In the genomic region with DNA sequence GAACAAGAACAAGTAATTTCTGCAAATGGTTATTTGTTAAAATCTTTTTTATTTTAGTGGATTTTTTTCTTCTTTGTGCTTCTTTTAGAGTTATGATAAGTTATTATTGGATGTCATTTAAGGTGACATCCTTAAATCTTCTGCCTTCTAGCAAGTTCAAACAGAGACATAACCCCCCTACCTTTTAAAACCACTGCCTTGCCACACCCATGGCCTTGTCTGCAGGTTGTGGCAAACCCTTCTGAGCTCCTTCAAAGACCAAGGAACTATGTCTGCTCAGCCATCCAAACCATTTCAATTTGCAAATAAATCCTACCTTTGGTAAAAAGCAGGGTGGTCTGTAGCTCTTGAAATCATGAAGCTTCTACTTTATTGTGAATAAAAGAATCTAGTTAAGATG, we compare ENCODE assay signal across 21 cellular contexts.
"Had no signal": no experiment of that assay in that cellular context is flagged by ENCODE, and none has a peak within 500 bp of the region (broad histone marks: within the 10 kb centered on the region; RNA-seq: fewer than 3 reads in every experiment).

No MANE protein-coding gene starts in this region.

- H3K9me3 Mint-ChIP-seq: natural killer cell treated with Interleukin-12 subunit alpha and Interleukin-12 subunit beta and Interleukin-15 and Interleukin-18, amount 100 ng/mL, for 72 hours had no signal

- H3K4me1 ChIP-seq: gastrocnemius medialis, psoas muscle, right lobe of liver, suprapubic skin, upper lobe of left lung, uterus had no signal

- H3K27ac Mint-ChIP-seq: natural killer cell treated with Interleukin-12 subunit alpha and Interleukin-12 subunit beta and Interleukin-15 and Interleukin-18, amount 100 ng/mL, for 72 hours had no signal

- H3K27ac ChIP-seq: gastrocnemius medialis, psoas muscle, right lobe of liver, skin epidermis, suprapubic skin, upper lobe of left lung, uterus had no signal

- H3K9me3 ChIP-seq: gastrocnemius medialis, heart right ventricle, mucosa of descending colon, psoas muscle, right lobe of liver, suprapubic skin, tibial artery, upper lobe of left lung, uterus had no signal

- H3K4me3 ChIP-seq: gastrocnemius medialis, heart right ventricle, mucosa of descending colon, psoas muscle, right lobe of liver, skin epidermis, suprapubic skin, tibial artery, upper lobe of left lung, uterus had no signal

- DNase-seq: effector memory CD4-positive, alpha-beta T cell; gastrocnemius medialis; hypothalamus; islet precursor cell; mammary epithelial cell; mucosa of descending colon; psoas muscle; retina; right lobe of liver; stimulated activated CD4-positive, alpha-beta T cell treated with anti-CD3 and anti-CD28 coated beads, Interleukin-2, amount 100 ng/mL, for 48 hours; stimulated activated naive CD8-positive, alpha-beta T cell treated with anti-CD3 and anti-CD28 coated beads, Interleukin-15, Interleukin-2, amounts not matched to agents 100 U/mL and 50 U/mL, for 24 hours; tibial artery; upper lobe of left lung; uterus had no signal

- H3K4me3 Mint-ChIP-seq: natural killer cell treated with Interleukin-12 subunit alpha and Interleukin-12 subunit beta and Interleukin-15 and Interleukin-18, amount 100 ng/mL, for 72 hours had no signal

- FAIRE-seq: endometrium had no signal

- H3K36me3 ChIP-seq: gastrocnemius medialis, heart right ventricle, right lobe of liver, suprapubic skin, tibial artery, upper lobe of left lung, uterus had no signal

- H3K36me3 Mint-ChIP-seq: natural killer cell treated with Interleukin-12 subunit alpha and Interleukin-12 subunit beta and Interleukin-15 and Interleukin-18, amount 100 ng/mL, for 72 hours had no signal

- ATAC-seq: esophagus mucosa; gastrocnemius medialis; left lobe of liver; mucosa of descending colon; natural killer cell treated with Interleukin-12 subunit alpha and Interleukin-12 subunit beta and Interleukin-15 and Interleukin-18, amount 100 ng/mL, for 72 hours; psoas muscle; right lobe of liver; stimulated activated naive CD8-positive, alpha-beta T cell treated with anti-CD3 and anti-CD28 coated beads, Interleukin-15, Interleukin-2, amounts not matched to agents 100 U/mL and 50 U/mL, for 24 hours had no signal

- H3K27me3 ChIP-seq: gastrocnemius medialis, heart right ventricle, right lobe of liver, suprapubic skin, tibial artery, upper lobe of left lung, uterus had no signal
